Comparison of ENCODE assay signal across 17 cellular contexts in genomic region chr9:93949694-93950449, GRCh38. TPM values are rescaled to one million over a fixed set of nuclear protein-coding genes. Genes with fewer than 3 reads are reported as not detected.
DNase-seq lines count a peak whose midpoint lies in the region; ATAC-seq and TF ChIP-seq lines count a peak whose summit lies in the region.
"Had no signal": no experiment of that assay in that cellular context is flagged by ENCODE, and none has a peak within 500 bp of the region (broad histone marks: within the 10 kb centered on the region; RNA-seq: fewer than 3 reads in every experiment).

No MANE protein-coding gene starts in this region.

- TF ChIP-seq EP300 in Ishikawa (IDR thresholded peaks at IDR 0.05; ENCODE audit: borderline replicate concordance): peak; percentile 43; the same call in 1 of the 2 replicates

- no peak overlapping the region for H4K8ac ChIP-seq in mesenchymal stem cell (ENCODE audit: low read length)

- H3K18ac ChIP-seq in mesenchymal stem cell (ENCODE audit: low read depth in 1 of 2, low read length in 2 of 2): no peak overlapping the region

- H3K4me3 ChIP-seq in mesenchymal stem cell (ENCODE audit: insufficient read depth in 1 of 2, low read depth in 1 of 2, low read length in 2 of 2): no peak overlapping the region
- H3K4me3 ChIP-seq: SJCRH30 had no signal

- H3K9ac ChIP-seq in mesenchymal stem cell (ENCODE audit: low read length): no peak overlapping the region

- H3K4ac ChIP-seq in mesenchymal stem cell (ENCODE audit: low read depth in 1 of 2, low read length in 2 of 2): no peak overlapping the region

- H3K4me1 ChIP-seq in mesenchymal stem cell (ENCODE audit: control insufficient read depth, insufficient read depth, low read depth, low read length): peaks cover 35% of the 10 kb centered on the region
- H3K4me1 ChIP-seq: SJCRH30 had no signal

- 4% methylated on average over 11 of the region's 16 CpGs for WGBS in mesenchymal stem cell

- peaks cover 96 to 97% of the 10 kb centered on the region in 2 experiments for H3K27me3 ChIP-seq in mesenchymal stem cell (ENCODE audit: control insufficient read depth in 1 of 2, insufficient read depth in 1 of 2, low read length in 2 of 2)
- H3K27me3 ChIP-seq: SJCRH30 had no signal

- no peak overlapping the region for H2BK12ac ChIP-seq in mesenchymal stem cell (ENCODE audit: low read length in 2 of 2)

- H3K79me1 ChIP-seq in mesenchymal stem cell (replicated peaks; ENCODE audit: low read length, poor library complexity, severe bottlenecking): no peaks in the 10 kb centered on the region

- peak overlapping the region; percentile 13 for H3K4me3 Mint-ChIP-seq in activated T-helper 2 cell treated with anti-CD3 and anti-CD28 coated beads, Interferon-gamma antibody, Interleukin-2, Interleukin-4, amounts not matched to agents 10 μg/mL and 5 μg/mL and 100 μg/mL, durations not matched to agents 14 hours and 24 hours and 36 hours (ENCODE audit: low read depth)

- no peak overlapping the region for H3K4me2 ChIP-seq in mesenchymal stem cell (ENCODE audit: low read length, poor library complexity, severe bottlenecking)

- H3K27ac Mint-ChIP-seq in activated T-helper 2 cell treated with anti-CD3 and anti-CD28 coated beads, Interferon-gamma antibody, Interleukin-2, Interleukin-4, amounts not matched to agents 10 μg/mL and 5 μg/mL and 100 μg/mL, durations not matched to agents 14 hours and 24 hours and 36 hours: no peak overlapping the region
- H3K27ac Mint-ChIP-seq: activated CD4-positive, alpha-beta T cell treated with anti-CD3 and anti-CD28 coated beads, Interleukin-2, amount 10 ng/mL, durations not matched to agents 24 days and 14 days; activated naive CD4-positive, alpha-beta T cell treated with anti-CD3 and anti-CD28 coated beads, Interleukin-2, amount 50 U/mL, for 72 hours; stimulated activated naive CD8-positive, alpha-beta T cell treated with anti-CD3 and anti-CD28 coated beads, Interleukin-15, amount 100 ng/mL, for 72 hours had no signal

- intact Hi-C loops in activated T-helper 2 cell treated with anti-CD3 and anti-CD28 coated beads, Interferon-gamma antibody, Interleukin-2, Interleukin-4, amounts not matched to agents 10 μg/mL and 5 μg/mL and 100 μg/mL, durations not matched to agents 14 hours and 24 hours and 36 hours (cut with micrococcal nuclease): loop anchor here (10.0 kb wide), 1 partner anchor 1145 kb away; no protein-coding TSS in a partner anchor

- H3K9me3 Mint-ChIP-seq in activated T-helper 2 cell treated with anti-CD3 and anti-CD28 coated beads, Interferon-gamma antibody, Interleukin-2, Interleukin-4, amounts not matched to agents 10 μg/mL and 5 μg/mL and 100 μg/mL, durations not matched to agents 14 hours and 24 hours and 36 hours: peaks cover 8% of the 10 kb centered on the region
- H3K9me3 Mint-ChIP-seq: stimulated activated naive CD8-positive, alpha-beta T cell treated with anti-CD3 and anti-CD28 coated beads, Interleukin-15, amount 100 ng/mL, for 72 hours had no signal

- no peak overlapping the region for H2AFZ ChIP-seq in mesenchymal stem cell (ENCODE audit: low read depth, low read length)

- DNase-seq in Caki2 (ENCODE audit: low read depth) (peak; percentile 23), mesenchymal stem cell (peak; percentile 33), HPDE6-E6E7 (ENCODE audit: extremely low spot score) (no peak), NCI-H748 treated with DMSO at 0.1 percent for 48 hours (lab: John Stamatoyannopoulos, UW) (no peak), activated gamma-delta T cell treated with Interleukin-2 at 50 U/mL for 16 hours (no peak)
- DNase-seq in activated T-helper 2 cell treated with anti-CD3 and anti-CD28 coated beads, Interferon-gamma antibody, Interleukin-2, Interleukin-4, amounts not matched to agents 10 μg/mL and 5 μg/mL and 100 μg/mL, durations not matched to agents 14 hours and 24 hours and 36 hours (ENCODE audit: low spot score): no peak
- DNase-seq: activated CD4-positive, alpha-beta T cell treated with anti-CD3 and anti-CD28 coated beads, Interleukin-2, amount 10 ng/mL, durations not matched to agents 24 days and 14 days; dermis blood vessel endothelial cell; gastrocnemius medialis; lower lobe of right lung; NCI-H510A treated with DMSO at 0.1 percent for 48 hours; SJCRH30; stimulated activated CD4-positive, alpha-beta T cell treated with anti-CD3 and anti-CD28 coated beads, Interleukin-4, amount 100 ng/mL, for 1 hour; stimulated activated naive CD8-positive, alpha-beta T cell treated with anti-CD3 and anti-CD28 coated beads, Interleukin-15, amount 100 ng/mL, for 72 hours had no signal

- no peak overlapping the region for H2BK15ac ChIP-seq in mesenchymal stem cell (ENCODE audit: low read depth, poor library complexity, severe bottlenecking)

- no peaks in the 10 kb centered on the region for H3K36me3 ChIP-seq in mesenchymal stem cell (ENCODE audit: control insufficient read depth in 1 of 2, insufficient read depth in 2 of 2, low read depth in 1 of 2, low read length in 2 of 2)
- H3K36me3 ChIP-seq: gastrocnemius medialis, lower lobe of right lung, SJCRH30 had no signal

- H3K9me3 ChIP-seq in mesenchymal stem cell (ENCODE audit: control insufficient read depth, low read length): peaks cover 13% of the 10 kb centered on the region
- H3K9me3 ChIP-seq: gastrocnemius medialis, lower lobe of right lung, SJCRH30 had no signal

- in situ Hi-C loops in Caki2 (cut with HindIII; ENCODE audit: low pct_unique_long_range_greater_than_20kb, low sequenced_read_pairs): no loop called here

- H4K91ac ChIP-seq in mesenchymal stem cell (ENCODE audit: low read length): no peak overlapping the region

- H2BK5ac ChIP-seq in mesenchymal stem cell (ENCODE audit: low read depth, low read length, poor library complexity, severe bottlenecking): no peak overlapping the region

- H3K23ac ChIP-seq in mesenchymal stem cell (ENCODE audit: low read length in 2 of 2): no peak overlapping the region

- H3K27ac ChIP-seq in mesenchymal stem cell (ENCODE audit: low read length, poor library complexity, severe bottlenecking): no peak overlapping the region
- H3K27ac ChIP-seq: gastrocnemius medialis, lower lobe of right lung, SJCRH30 had no signal

- no peak for ATAC-seq in HG03095 (IDR thresholded peaks at IDR 0.05; ENCODE audit: unreplicated experiment)
- ATAC-seq: gastrocnemius medialis had no signal

- TF ChIP-seq RAD21 in Ishikawa (IDR thresholded peaks at IDR 0.05; ENCODE audit: low read depth): no peak

- peaks cover 6% of the 10 kb centered on the region for H3K36me3 Mint-ChIP-seq in activated T-helper 2 cell treated with anti-CD3 and anti-CD28 coated beads, Interferon-gamma antibody, Interleukin-2, Interleukin-4, amounts not matched to agents 10 μg/mL and 5 μg/mL and 100 μg/mL, durations not matched to agents 14 hours and 24 hours and 36 hours (ENCODE audit: low read depth)

- no peak overlapping the region for H3K14ac ChIP-seq in mesenchymal stem cell (ENCODE audit: low read length in 2 of 2)

- H2AK5ac ChIP-seq in mesenchymal stem cell (ENCODE audit: low read length, severe bottlenecking): no peak overlapping the region

- peaks cover 78% of the 10 kb centered on the region for H3K27me3 Mint-ChIP-seq in activated T-helper 2 cell treated with anti-CD3 and anti-CD28 coated beads, Interferon-gamma antibody, Interleukin-2, Interleukin-4, amounts not matched to agents 10 μg/mL and 5 μg/mL and 100 μg/mL, durations not matched to agents 14 hours and 24 hours and 36 hours (ENCODE audit: low read depth)

- H2BK120ac ChIP-seq in mesenchymal stem cell (ENCODE audit: low read depth, low read length): no peak overlapping the region

- H3K4me1 Mint-ChIP-seq in activated T-helper 2 cell treated with anti-CD3 and anti-CD28 coated beads, Interferon-gamma antibody, Interleukin-2, Interleukin-4, amounts not matched to agents 10 μg/mL and 5 μg/mL and 100 μg/mL, durations not matched to agents 14 hours and 24 hours and 36 hours (ENCODE audit: low read depth): peaks cover 28% of the 10 kb centered on the region

TF ChIP-seq in Ishikawa, 13 proteins besides CTCF, POLR2A, EP300 and RAD21 (continues in another document):
- TF ChIP-seq TAF1 (IDR thresholded peaks at IDR 0.05; ENCODE audit: low read depth) (no peak), ZBTB7A (IDR thresholded peaks at IDR 0.05; ENCODE audit: low read depth) (no peak), FOXM1 (IDR thresholded peaks at IDR 0.05; ENCODE audit: borderline replicate concordance, low read depth) (no peak), TCF12 (IDR thresholded peaks at IDR 0.05; ENCODE audit: low read depth) (no peak), REST (IDR thresholded peaks at IDR 0.05; ENCODE audit: low read depth) (no peak), NFIC (IDR thresholded peaks at IDR 0.05) (no peak), TEAD4 (IDR thresholded peaks at IDR 0.05) (no peak), CREB1 (IDR thresholded peaks at IDR 0.05; ENCODE audit: low read depth) (no peak)

RNA-seq across cellular contexts. Expression of gene BARX1, which starts 5.3 kb away (rescaled TPM):
- total RNA-seq in Caki2 (2014; rRNA removed; shearing (Covaris generic); ENCODE audit: low replicate concordance): 58.2 and 66.3 TPM in 2 replicates
- total RNA-seq in activated T-helper 2 cell treated with anti-CD3 and anti-CD28 coated beads, Interferon-gamma antibody, Interleukin-2, Interleukin-4, amounts not matched to agents 10 μg/mL and 5 μg/mL and 100 μg/mL, durations not matched to agents 14 hours and 24 hours and 36 hours: 0.52 and 0.83 TPM in 2 replicates
- polyA plus RNA-seq in mesenchymal stem cell (2013, experiment 1 of 2): 2.0 TPM
- polyA plus RNA-seq in mesenchymal stem cell (2013, experiment 2 of 2): 2.2 TPM
- total RNA-seq: dermis blood vessel endothelial cell, gastrocnemius medialis, lower lobe of right lung, SJCRH30 had no signal

Comparison
In these comparisons a context has a peak if more than half of its experiments do, and no peak if none do; other contexts are left out.
1. DNase-seq: peak in Caki2 (single experiment) and mesenchymal stem cell (single experiment); none in activated T-helper 2 cell treated with anti-CD3 and anti-CD28 coated beads, Interferon-gamma antibody, Interleukin-2, Interleukin-4, amounts not matched to agents 10 μg/mL and 5 μg/mL and 100 μg/mL, durations not matched to agents 14 hours and 24 hours and 36 hours (single experiment), HPDE6-E6E7 (single experiment), NCI-H748 treated with DMSO at 0.1 percent for 48 hours (single experiment) and activated gamma-delta T cell treated with Interleukin-2 at 50 U/mL for 16 hours (single experiment).
2. RNA of gene BARX1, which starts 5.3 kb away (total RNA-seq): 58.2 to 66.3 TPM in Caki2; 0.52 to 0.83 TPM in activated T-helper 2 cell treated with anti-CD3 and anti-CD28 coated beads, Interferon-gamma antibody, Interleukin-2, Interleukin-4, amounts not matched to agents 10 μg/mL and 5 μg/mL and 100 μg/mL, durations not matched to agents 14 hours and 24 hours and 36 hours; every median in the first group is over 10 times any median in the second.